In the genomic region with DNA sequence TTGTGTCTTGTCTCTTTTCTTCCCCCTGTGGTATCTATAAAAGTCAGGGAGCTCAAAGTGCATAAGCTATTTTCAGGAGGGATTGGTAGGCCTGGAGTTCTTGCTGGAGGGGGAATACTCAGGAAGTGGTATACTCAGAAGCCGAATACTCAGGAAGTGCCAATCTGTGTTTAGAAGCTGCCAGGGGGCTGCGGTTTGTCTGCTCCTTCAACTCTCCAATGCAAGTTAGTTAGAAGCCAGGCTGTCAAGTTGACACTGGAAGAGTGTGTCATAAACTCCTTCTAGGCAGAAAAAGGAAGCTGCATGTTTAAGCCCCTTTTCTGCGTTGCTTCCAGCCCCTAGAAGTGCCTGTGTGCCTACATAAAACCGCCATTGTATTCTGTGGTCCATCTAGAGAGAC, we compare ENCODE assay signal across 26 cellular contexts.
DNase-seq lines count a peak whose midpoint lies in the region; TF ChIP-seq lines count a peak whose summit lies in the region.
"Had no signal": no experiment of that assay in that cellular context is flagged by ENCODE, and none has a peak within 500 bp of the region (broad histone marks: within the 10 kb centered on the region; RNA-seq: fewer than 3 reads in every experiment).

No MANE protein-coding gene starts in this region.

- H3K27me3 ChIP-seq in ovary: no peaks in the 10 kb centered on the region
- H3K27me3 ChIP-seq: BE2C, heart right ventricle, SJSA1, tibial nerve had no signal

- intact Hi-C loops in Calu3 (cut with micrococcal nuclease; ENCODE audit: unreplicated experiment): no loop called here
- intact Hi-C loops in ovary (cut with DNase I): no loop called here

- no TSS peak for BruUV-seq in Calu3 (replicated peaks; lab: Mats Ljungman, UMichigan)

- peak; percentile 81 for DNase-seq in Daoy (ENCODE audit: low read depth)
- peak; percentile 98 for DNase-seq in Kasumi-1 (lab: John Stamatoyannopoulos, UW)
- DNase-seq in SK-MEL-5 (ENCODE audit: low read depth, low spot score): peak; percentile 38
- peak; percentile 87 for DNase-seq in foreskin melanocyte
- DNase-seq in DMS53 (lab: John Stamatoyannopoulos, UW): no peak
- no peak for DNase-seq in Calu3
- no peak for DNase-seq in ovary
- DNase-seq: activated CD8-positive, alpha-beta T cell treated with anti-CD3 and anti-CD28 coated beads, Interleukin-2, amount 10 ng/mL, durations not matched to agents 7 days and 5 days; activated naive CD4-positive, alpha-beta T cell treated with anti-CD3 and anti-CD28 coated beads, Interleukin-2, amount 10 ng/mL, durations not matched to agents 7 days and 5 days; BE2C; Caco-2; DMS79; GF-D8; heart right ventricle; HFFc6; naive thymus-derived CD4-positive, alpha-beta T cell; NCI-H1436 treated with DMSO at 0.1 percent for 48 hours; NCI-H226; NCI-H526 treated with DMSO at 0.1 percent for 48 hours; NK-92 treated with Interleukin-12 subunit alpha and Interleukin-12 subunit beta, amount 100 ng/mL, for 24 hours; T-helper 1 cell had no signal

- CTCF ChIA-PET in Calu3 (lab: Charles Lee): no interaction called here

- WGBS in ovary, 3 donors: 73 to 85% (median 78%) methylated on average over 4 of the region's 4 CpGs

- no peak overlapping the region for H3K4me3 ChIP-seq in ovary
- H3K4me3 ChIP-seq: heart right ventricle, SJSA1, tibial nerve had no signal

- H3K27ac Mint-ChIP-seq in Calu3 (ENCODE audit: unreplicated experiment): no peak overlapping the region
- H3K27ac Mint-ChIP-seq: activated CD8-positive, alpha-beta T cell treated with anti-CD3 and anti-CD28 coated beads, Interleukin-2, amount 10 ng/mL, durations not matched to agents 7 days and 5 days; activated naive CD4-positive, alpha-beta T cell treated with anti-CD3 and anti-CD28 coated beads, Interleukin-2, amount 10 ng/mL, durations not matched to agents 7 days and 5 days; activated T-helper 17 cell treated with anti-CD3 and anti-CD28 coated beads, Interleukin-2, amount 50 U/mL, for 72 hours; brain; HFFc6; naive thymus-derived CD4-positive, alpha-beta T cell; stimulated activated effector memory CD8-positive, alpha-beta T cell treated with anti-CD3 and anti-CD28 coated beads, Interleukin-12 subunit alpha, Interleukin-12 subunit beta, amount 100 ng/mL, for 72 hours had no signal

- H3K4me1 ChIP-seq in ovary (ENCODE audit: insufficient read depth): no peaks in the 10 kb centered on the region
- H3K4me1 ChIP-seq: BE2C, Caco-2, heart right ventricle, SJSA1, tibial nerve had no signal

- in situ Hi-C loops in SK-MEL-5 (cut with HindIII; ENCODE audit: low pct_unique_long_range_greater_than_20kb, low sequenced_read_pairs): no loop called here

- no peaks in the 10 kb centered on the region for H3K27me3 Mint-ChIP-seq in Calu3 (ENCODE audit: unreplicated experiment)
- H3K27me3 Mint-ChIP-seq: activated naive CD4-positive, alpha-beta T cell treated with anti-CD3 and anti-CD28 coated beads, Interleukin-2, amount 10 ng/mL, durations not matched to agents 7 days and 5 days; activated T-helper 17 cell treated with anti-CD3 and anti-CD28 coated beads, Interleukin-2, amount 50 U/mL, for 72 hours; naive thymus-derived CD4-positive, alpha-beta T cell had no signal

- H3K36me3 Mint-ChIP-seq in Calu3 (ENCODE audit: insufficient read depth, unreplicated experiment): no peaks in the 10 kb centered on the region
- H3K36me3 Mint-ChIP-seq: activated naive CD4-positive, alpha-beta T cell treated with anti-CD3 and anti-CD28 coated beads, Interleukin-2, amount 10 ng/mL, durations not matched to agents 7 days and 5 days; brain; naive thymus-derived CD4-positive, alpha-beta T cell; stimulated activated effector memory CD8-positive, alpha-beta T cell treated with anti-CD3 and anti-CD28 coated beads, Interleukin-12 subunit alpha, Interleukin-12 subunit beta, amount 100 ng/mL, for 72 hours had no signal

- H3K9me3 ChIP-seq in ovary: no peaks in the 10 kb centered on the region
- H3K9me3 ChIP-seq: BE2C, Caco-2, SJSA1 had no signal

- TF ChIP-seq CTCF in Calu3 (IDR thresholded peaks at IDR 0.05; ENCODE audit: unreplicated experiment): no peak
- TF ChIP-seq CTCF in ovary (IDR thresholded peaks at IDR 0.05): no peak

- H3K4me1 Mint-ChIP-seq in Calu3 (ENCODE audit: low read depth, unreplicated experiment): no peaks in the 10 kb centered on the region
- H3K4me1 Mint-ChIP-seq: activated naive CD4-positive, alpha-beta T cell treated with anti-CD3 and anti-CD28 coated beads, Interleukin-2, amount 10 ng/mL, durations not matched to agents 7 days and 5 days; activated T-helper 17 cell treated with anti-CD3 and anti-CD28 coated beads, Interleukin-2, amount 50 U/mL, for 72 hours; brain; naive thymus-derived CD4-positive, alpha-beta T cell; stimulated activated effector memory CD8-positive, alpha-beta T cell treated with anti-CD3 and anti-CD28 coated beads, Interleukin-12 subunit alpha, Interleukin-12 subunit beta, amount 100 ng/mL, for 72 hours had no signal

- TF ChIP-seq POLR2A in ovary (IDR thresholded peaks at IDR 0.05): no peak

- H3K36me3 ChIP-seq in ovary: no peaks in the 10 kb centered on the region
- H3K36me3 ChIP-seq: BE2C, heart right ventricle, SJSA1, tibial nerve had no signal

- no peak overlapping the region for H3K4me3 Mint-ChIP-seq in Calu3 (ENCODE audit: low read depth, unreplicated experiment)
- H3K4me3 Mint-ChIP-seq: activated CD8-positive, alpha-beta T cell treated with anti-CD3 and anti-CD28 coated beads, Interleukin-2, amount 10 ng/mL, durations not matched to agents 7 days and 5 days; activated naive CD4-positive, alpha-beta T cell treated with anti-CD3 and anti-CD28 coated beads, Interleukin-2, amount 10 ng/mL, durations not matched to agents 7 days and 5 days; activated T-helper 17 cell treated with anti-CD3 and anti-CD28 coated beads, Interleukin-2, amount 50 U/mL, for 72 hours; brain; HFFc6; naive thymus-derived CD4-positive, alpha-beta T cell; stimulated activated effector memory CD8-positive, alpha-beta T cell treated with anti-CD3 and anti-CD28 coated beads, Interleukin-12 subunit alpha, Interleukin-12 subunit beta, amount 100 ng/mL, for 72 hours had no signal

- H3K9me3 Mint-ChIP-seq in Calu3 (ENCODE audit: low read depth, unreplicated experiment): peaks cover 16% of the 10 kb centered on the region

- no peak overlapping the region for H3K27ac ChIP-seq in ovary
- H3K27ac ChIP-seq: heart right ventricle, SJSA1, tibial nerve had no signal

- TF ChIP-seq EP300 in ovary (IDR thresholded peaks at IDR 0.05): no peak

Comparison
In these comparisons a context has a peak if more than half of its experiments do, and no peak if none do; other contexts are left out.
1. DNase-seq: peak in Daoy (single experiment), Kasumi-1 (2 of 2), SK-MEL-5 (single experiment) and foreskin melanocyte (single experiment); none in DMS53 (single experiment), Calu3 (single experiment) and ovary (0 of 5).